16 cellular contexts compared by ENCODE assay signal in the genomic region with DNA sequence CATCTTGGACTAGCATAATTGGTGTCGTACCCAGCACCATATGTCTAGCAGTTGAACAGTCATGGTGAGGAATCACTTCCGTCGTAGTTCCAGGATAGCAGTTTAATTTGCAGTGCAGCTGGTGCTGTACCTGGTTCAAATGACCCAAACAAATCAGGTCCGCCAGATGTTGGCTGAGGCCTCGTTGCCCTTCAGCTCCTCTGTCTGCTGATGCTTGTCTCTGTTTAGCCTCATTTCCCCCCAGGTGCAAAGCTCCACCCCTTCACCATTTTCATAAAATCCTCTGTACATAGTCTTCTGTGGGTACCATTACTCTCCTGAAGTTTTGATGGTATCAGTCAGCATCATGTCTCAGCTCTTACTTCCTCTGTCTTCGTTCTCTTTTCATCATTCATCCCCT. TPM values are rescaled to one million over a fixed set of nuclear protein-coding genes. Genes with fewer than 3 reads are reported as not detected.
DNase-seq lines count a peak whose midpoint lies in the region; ATAC-seq lines count a peak whose summit lies in the region.
"Had no signal": no experiment of that assay in that cellular context is flagged by ENCODE, and none has a peak within 500 bp of the region (broad histone marks: within the 10 kb centered on the region; RNA-seq: fewer than 3 reads in every experiment).

No MANE protein-coding gene starts in this region.

- H3K36me3 Mint-ChIP-seq in activated naive CD4-positive, alpha-beta T cell treated with anti-CD3 and anti-CD28 coated beads, Interleukin-2, amount 50 U/mL, for 24 hours, result peaks cover 30% of the 10 kb centered on the region
- H3K36me3 Mint-ChIP-seq in activated T-helper 1 cell treated with anti-CD3 and anti-CD28 coated beads, Interleukin-12 subunit alpha, Interleukin-12 subunit beta, Interleukin-2, Interleukin-4 antibody, amounts not matched to agents 30 ng/mL and 10 ng/mL and 1 ng/mL, durations not matched to agents 14 hours and 24 hours and 36 hours (ENCODE audit: low read depth), result peaks cover 23% of the 10 kb centered on the region
- H3K36me3 Mint-ChIP-seq in stimulated activated memory B cell treated with anti-CD40 and anti-IgM and Interleukin-4, amounts not matched to agents 10 μg/mL and 1 μg/mL and 100 μg/mL, for 72 hours, result peaks cover 46% of the 10 kb centered on the region

- no peak for ATAC-seq in stimulated activated memory B cell treated with anti-CD40 and anti-IgM and Interleukin-4, amounts not matched to agents 10 μg/mL and 1 μg/mL and 100 μg/mL, for 72 hours
- ATAC-seq: HepG2, PC-3 had no signal

- peaks cover 50% of the 10 kb centered on the region for H3K4me1 Mint-ChIP-seq in activated naive CD4-positive, alpha-beta T cell treated with anti-CD3 and anti-CD28 coated beads, Interleukin-2, amount 50 U/mL, for 24 hours
- H3K4me1 Mint-ChIP-seq in activated T-helper 1 cell treated with anti-CD3 and anti-CD28 coated beads, Interleukin-12 subunit alpha, Interleukin-12 subunit beta, Interleukin-2, Interleukin-4 antibody, amounts not matched to agents 30 ng/mL and 10 ng/mL and 1 ng/mL, durations not matched to agents 14 hours and 24 hours and 36 hours (ENCODE audit: low read depth), result peaks cover 28% of the 10 kb centered on the region
- peaks cover 39% of the 10 kb centered on the region for H3K4me1 Mint-ChIP-seq in stimulated activated memory B cell treated with anti-CD40 and anti-IgM and Interleukin-4, amounts not matched to agents 10 μg/mL and 1 μg/mL and 100 μg/mL, for 72 hours

- H3K27me3 Mint-ChIP-seq in activated naive CD4-positive, alpha-beta T cell treated with anti-CD3 and anti-CD28 coated beads, Interleukin-2, amount 50 U/mL, for 24 hours, result no peaks in the 10 kb centered on the region
- no peaks in the 10 kb centered on the region for H3K27me3 Mint-ChIP-seq in activated T-helper 1 cell treated with anti-CD3 and anti-CD28 coated beads, Interleukin-12 subunit alpha, Interleukin-12 subunit beta, Interleukin-2, Interleukin-4 antibody, amounts not matched to agents 30 ng/mL and 10 ng/mL and 1 ng/mL, durations not matched to agents 14 hours and 24 hours and 36 hours (ENCODE audit: insufficient read depth)
- H3K27me3 Mint-ChIP-seq in stimulated activated memory B cell treated with anti-CD40 and anti-IgM and Interleukin-4, amounts not matched to agents 10 μg/mL and 1 μg/mL and 100 μg/mL, for 72 hours, result no peaks in the 10 kb centered on the region
- H3K27me3 Mint-ChIP-seq: CD4-positive, alpha-beta T cell had no signal

- no peak for DNase-seq in activated naive CD4-positive, alpha-beta T cell treated with Interleukin-2 at 50 U/mL for 16 hours
- DNase-seq in NAMALWA (ENCODE audit: low spot score) (peak; percentile 64), DMS153 (lab: John Stamatoyannopoulos, UW) (no peak), KG1 (lab: John Stamatoyannopoulos, UW) (no peak), T-helper 1 cell (no peak)
- DNase-seq in activated T-helper 1 cell treated with anti-CD3 and anti-CD28 coated beads, Interleukin-12 subunit alpha, Interleukin-12 subunit beta, Interleukin-2, Interleukin-4 antibody, amounts not matched to agents 30 ng/mL and 10 ng/mL and 1 ng/mL, durations not matched to agents 14 hours and 24 hours and 36 hours (ENCODE audit: low spot score), result no peak
- DNase-seq: CD4-positive, alpha-beta T cell; H7; MG63; NCI-H1417 treated with DMSO at 0.1 percent for 48 hours; NCI-H2029; NCI-H510A treated with DMSO at 0.1 percent for 48 hours; PC-3 had no signal

- H3K4me3 Mint-ChIP-seq in activated naive CD4-positive, alpha-beta T cell treated with anti-CD3 and anti-CD28 coated beads, Interleukin-2, amount 50 U/mL, for 24 hours, result no peak overlapping the region
- H3K4me3 Mint-ChIP-seq in activated T-helper 1 cell treated with anti-CD3 and anti-CD28 coated beads, Interleukin-12 subunit alpha, Interleukin-12 subunit beta, Interleukin-2, Interleukin-4 antibody, amounts not matched to agents 30 ng/mL and 10 ng/mL and 1 ng/mL, durations not matched to agents 14 hours and 24 hours and 36 hours, result no peak overlapping the region
- H3K4me3 Mint-ChIP-seq in stimulated activated memory B cell treated with anti-CD40 and anti-IgM and Interleukin-4, amounts not matched to agents 10 μg/mL and 1 μg/mL and 100 μg/mL, for 72 hours, result no peak overlapping the region
- H3K4me3 Mint-ChIP-seq: CD4-positive, alpha-beta T cell had no signal

- H3K27ac Mint-ChIP-seq in activated naive CD4-positive, alpha-beta T cell treated with anti-CD3 and anti-CD28 coated beads, Interleukin-2, amount 50 U/mL, for 24 hours, result peak overlapping the region; percentile 32
- peak overlapping the region; percentile 0 for H3K27ac Mint-ChIP-seq in activated T-helper 1 cell treated with anti-CD3 and anti-CD28 coated beads, Interleukin-12 subunit alpha, Interleukin-12 subunit beta, Interleukin-2, Interleukin-4 antibody, amounts not matched to agents 30 ng/mL and 10 ng/mL and 1 ng/mL, durations not matched to agents 14 hours and 24 hours and 36 hours
- H3K27ac Mint-ChIP-seq in stimulated activated memory B cell treated with anti-CD40 and anti-IgM and Interleukin-4, amounts not matched to agents 10 μg/mL and 1 μg/mL and 100 μg/mL, for 72 hours, result peak overlapping the region; percentile 3
- H3K27ac Mint-ChIP-seq: CD4-positive, alpha-beta T cell had no signal

- no peaks in the 10 kb centered on the region for H3K9me3 Mint-ChIP-seq in activated naive CD4-positive, alpha-beta T cell treated with anti-CD3 and anti-CD28 coated beads, Interleukin-2, amount 50 U/mL, for 24 hours
- H3K9me3 Mint-ChIP-seq in activated T-helper 1 cell treated with anti-CD3 and anti-CD28 coated beads, Interleukin-12 subunit alpha, Interleukin-12 subunit beta, Interleukin-2, Interleukin-4 antibody, amounts not matched to agents 30 ng/mL and 10 ng/mL and 1 ng/mL, durations not matched to agents 14 hours and 24 hours and 36 hours, result peaks cover 11% of the 10 kb centered on the region
- H3K9me3 Mint-ChIP-seq in stimulated activated memory B cell treated with anti-CD40 and anti-IgM and Interleukin-4, amounts not matched to agents 10 μg/mL and 1 μg/mL and 100 μg/mL, for 72 hours, result peaks cover 9% of the 10 kb centered on the region

- intact Hi-C loops in activated T-helper 1 cell treated with anti-CD3 and anti-CD28 coated beads, Interleukin-12 subunit alpha, Interleukin-12 subunit beta, Interleukin-2, Interleukin-4 antibody, amounts not matched to agents 30 ng/mL and 10 ng/mL and 1 ng/mL, durations not matched to agents 14 hours and 24 hours and 36 hours (cut with micrococcal nuclease), result loop anchor here (10.0 kb wide), 1 partner anchor 111 kb away; the partner anchor contains the start of gene MIOS

RNA-seq across cellular contexts. Expression of gene UMAD1, which starts 35.1 kb away (rescaled TPM):
- total RNA-seq in activated T-helper 1 cell treated with anti-CD3 and anti-CD28 coated beads, Interleukin-12 subunit alpha, Interleukin-12 subunit beta, Interleukin-2, Interleukin-4 antibody, amounts not matched to agents 30 ng/mL and 10 ng/mL and 1 ng/mL, durations not matched to agents 14 hours and 24 hours and 36 hours, result 13.6 and 14.2 TPM in 2 replicates

RNA-seq across cellular contexts. Expression of gene RPA3, which starts 42.7 kb away (rescaled TPM):
- total RNA-seq in activated T-helper 1 cell treated with anti-CD3 and anti-CD28 coated beads, Interleukin-12 subunit alpha, Interleukin-12 subunit beta, Interleukin-2, Interleukin-4 antibody, amounts not matched to agents 30 ng/mL and 10 ng/mL and 1 ng/mL, durations not matched to agents 14 hours and 24 hours and 36 hours, result 106 and 110 TPM in 2 replicates
